ENCODE assay signal across 25 cellular contexts in the genomic region with DNA sequence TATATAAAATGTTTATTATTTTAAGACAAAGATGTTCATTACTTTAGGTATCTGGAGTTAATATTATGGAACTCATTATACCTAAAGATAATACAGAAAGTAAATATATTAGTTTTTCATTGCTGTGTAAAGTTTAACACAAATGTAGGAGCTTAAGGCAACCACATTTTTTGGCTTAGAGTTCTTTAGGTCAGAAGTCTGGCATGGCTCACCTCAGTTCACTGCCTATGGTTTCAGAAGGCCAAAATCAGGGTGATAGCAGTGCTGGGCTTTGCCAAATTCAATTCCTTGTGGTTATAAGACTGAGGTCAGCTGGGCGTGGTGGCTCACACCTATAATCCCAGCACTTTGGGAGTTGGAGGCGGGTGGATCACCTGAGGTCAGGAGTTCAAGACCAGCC.
"Had no signal": no experiment of that assay in that cellular context is flagged by ENCODE, and none has a peak within 500 bp of the region (broad histone marks: within the 10 kb centered on the region; RNA-seq: fewer than 3 reads in every experiment).

No MANE protein-coding gene starts in this region.

- H3K4me3 ChIP-seq: body of pancreas, SJSA1 had no signal

- H3K27me3 ChIP-seq: body of pancreas, SJSA1 had no signal

- H3K27ac ChIP-seq: body of pancreas, SJSA1 had no signal

- H3K4me1 ChIP-seq: body of pancreas, SJSA1 had no signal

- H3K9me3 ChIP-seq: body of pancreas, SJSA1, SK-N-SH had no signal

- ATAC-seq: activated CD8-positive, alpha-beta T cell treated with anti-CD3 and anti-CD28 coated beads for 36 hours; activated T-cell treated with anti-CD3 and anti-CD28 coated beads, Interleukin-2, amount 50 U/mL, for 72 hours; activated T-helper 17 cell treated with anti-CD3 and anti-CD28 coated beads, Interleukin-2, amount 50 U/mL, for 72 hours; body of pancreas had no signal

- DNase-seq: activated CD4-positive, alpha-beta T cell treated with anti-CD3 and anti-CD28 coated beads, Interleukin-2, amount 10 ng/mL, durations not matched to agents 24 days and 14 days; activated CD4-positive, alpha-beta T cell treated with anti-CD3 and anti-CD28 coated beads, Interleukin-2, amount 50 U/mL, for 4 hours; activated CD8-positive, alpha-beta T cell treated with anti-CD3 and anti-CD28 coated beads for 36 hours; activated effector memory CD4-positive, alpha-beta T cell treated with anti-CD3 and anti-CD28 coated beads, Interleukin-2, amount 50 U/mL, for 16 hours; activated naive CD4-positive, alpha-beta T cell treated with Interleukin-2 at 50 U/mL for 16 hours; activated naive CD8-positive, alpha-beta T cell treated with anti-CD3 and anti-CD28 coated beads, Interleukin-2, amount 10 ng/mL, durations not matched to agents 7 days and 5 days; activated T-cell treated with anti-CD3 and anti-CD28 coated beads, Interleukin-2, amount 50 U/mL, for 1 hour; activated T-cell treated with anti-CD3 and anti-CD28 coated beads, Interleukin-2, amount 50 U/mL, for 72 hours; body of pancreas; caudate nucleus; cerebellar nuclear complex; MM.1S; NCI-H1092; NCI-H1436 treated with DMSO at 0.1 percent for 48 hours; NCI-H1694 treated with DMSO at 0.1 percent for 48 hours; NCI-H2029; NCI-H345; NCI-H524 treated with DMSO at 0.1 percent for 48 hours; SHP77 treated with DMSO at 0.1 percent for 48 hours; SK-N-SH had no signal

- H3K36me3 ChIP-seq: SJSA1 had no signal

- FAIRE-seq: astrocyte, bronchial epithelial cell, TTC549 had no signal
